Comparison of ENCODE assay signal across 14 cellular contexts in the genomic region with DNA sequence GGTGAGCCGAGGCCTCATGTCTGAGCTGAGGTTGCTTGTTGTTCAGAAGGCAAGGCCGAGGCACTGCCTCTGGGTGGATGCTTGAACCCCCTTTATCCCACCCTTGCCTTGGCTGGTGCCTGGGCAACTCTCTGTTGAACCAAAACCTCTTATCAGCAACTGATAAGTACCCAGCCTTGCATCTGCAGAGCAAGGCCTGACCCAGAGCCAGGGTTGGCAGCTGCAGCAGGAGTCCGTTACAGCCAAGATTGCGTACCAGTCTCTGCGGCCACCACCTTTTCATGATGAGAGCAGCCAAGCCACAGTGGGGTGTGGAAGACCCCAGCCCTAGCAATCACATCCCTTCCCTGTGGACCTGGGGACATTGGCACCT.
DNase-seq lines count a peak whose midpoint lies in the region; ATAC-seq, FAIRE-seq and TF ChIP-seq lines count a peak whose summit lies in the region.
"Had no signal": no experiment of that assay in that cellular context is flagged by ENCODE, and none has a peak within 500 bp of the region (broad histone marks: within the 10 kb centered on the region; RNA-seq: fewer than 3 reads in every experiment).

No MANE protein-coding gene starts in this region.

- H3K27ac Mint-ChIP-seq in central memory CD8-positive, alpha-beta T cell (ENCODE audit: low read depth), result peak overlapping the region; percentile 91
- H3K27ac Mint-ChIP-seq in naive thymus-derived CD8-positive, alpha-beta T cell, result peak overlapping the region; percentile 96 to 100 (median 98)

- FAIRE-seq in GM12891 (lab: Jason Lieb, UNC), result no peak

- peaks cover 0 to 17% (median 0%) of the 10 kb centered on the region in 11 experiments; a peak in 5 of 22 replicates for H4K20me1 ChIP-seq in BLaER1 treated with 17β-estradiol and CSF1 and Interleukin-3, amounts not matched to agents 10 nM and 100 nM
- no peaks in the 10 kb centered on the region for H4K20me1 ChIP-seq in PC-3 (ENCODE audit: low read length)

- H3K4me1 ChIP-seq in BLaER1 treated with 17β-estradiol and CSF1 and Interleukin-3, amounts not matched to agents 10 nM and 100 nM, result peaks cover 49 to 84% (median 74%) of the 10 kb centered on the region in 10 experiments
- no peaks in the 10 kb centered on the region for H3K4me1 ChIP-seq in PC-3 (ENCODE audit: insufficient read depth, low read length)
- H3K4me1 ChIP-seq: BE2C, SJCRH30 had no signal

- H3K4me3 ChIP-seq in BLaER1 treated with 17β-estradiol and CSF1 and Interleukin-3, amounts not matched to agents 10 nM and 100 nM, result peak overlapping the region in 7 of 10 experiments; percentile 43 to 65 (median 49); a peak in 11 of 20 replicates
- H3K4me3 ChIP-seq in PC-3 (ENCODE audit: low read length), result no peak overlapping the region
- H3K4me3 ChIP-seq: SJCRH30 had no signal

- H2AFZ ChIP-seq in PC-3 (ENCODE audit: low read length), result no peak overlapping the region

- H3K4me3 Mint-ChIP-seq in central memory CD8-positive, alpha-beta T cell, result peak overlapping the region; percentile 80
- peak overlapping the region; percentile 82 to 97 (median 92) for H3K4me3 Mint-ChIP-seq in naive thymus-derived CD8-positive, alpha-beta T cell

- ATAC-seq in central memory CD8-positive, alpha-beta T cell (replicated peaks; ENCODE audit: extremely low read depth, poor library complexity, severe bottlenecking), result no peak
- ATAC-seq in naive thymus-derived CD8-positive, alpha-beta T cell, result no peak
- no peak for ATAC-seq in PC-3
- ATAC-seq in GM19452 (IDR thresholded peaks at IDR 0.05; ENCODE audit: unreplicated experiment), result no peak
- no peak for ATAC-seq in HG02588 (IDR thresholded peaks at IDR 0.05; ENCODE audit: unreplicated experiment)

- H3K27ac ChIP-seq in BLaER1 treated with 17β-estradiol and CSF1 and Interleukin-3, amounts not matched to agents 10 nM and 100 nM, result peak overlapping the region in 9 of 11 experiments; percentile 36 to 80 (median 70); a peak in 18 of 22 replicates
- H3K27ac ChIP-seq in KOPT-K1 (ENCODE audit: low read depth, low read length, poor library complexity, severe bottlenecking) (peak overlapping the region; percentile 58), PC-3 (ENCODE audit: low read length) (no peak overlapping the region)
- H3K27ac ChIP-seq: brain microvascular endothelial cell, SJCRH30 had no signal

- no TSS peak for BruUV-seq in PC-3 (replicated peaks; lab: Mats Ljungman, UMichigan)

- no peaks in the 10 kb centered on the region for H3K79me2 ChIP-seq in PC-3 (ENCODE audit: low read length)

- no peak for TF ChIP-seq CTCF in PC-3 (conservative IDR thresholded peaks at IDR 0.05; ENCODE audit: low read depth, low read length)

- no peaks in the 10 kb centered on the region for H3K36me3 ChIP-seq in BLaER1 treated with 17β-estradiol and CSF1 and Interleukin-3, amounts not matched to agents 10 nM and 100 nM
- no peaks in the 10 kb centered on the region for H3K36me3 ChIP-seq in KOPT-K1 (ENCODE audit: insufficient read depth, low read length)
- no peaks in the 10 kb centered on the region for H3K36me3 ChIP-seq in PC-3 (ENCODE audit: low read depth, low read length)
- H3K36me3 ChIP-seq: BE2C, brain microvascular endothelial cell, SJCRH30 had no signal

- no peaks in the 10 kb centered on the region for H3F3A ChIP-seq in PC-3 (ENCODE audit: low read length, unreplicated experiment)

- no peaks in the 10 kb centered on the region for H3K27me3 Mint-ChIP-seq in central memory CD8-positive, alpha-beta T cell
- H3K27me3 Mint-ChIP-seq in naive thymus-derived CD8-positive, alpha-beta T cell, result no peaks in the 10 kb centered on the region

- peak overlapping the region; percentile 90 to 99 (median 95) for H3K4me2 ChIP-seq in BLaER1 treated with 17β-estradiol and CSF1 and Interleukin-3, amounts not matched to agents 10 nM and 100 nM
- H3K4me2 ChIP-seq in PC-3 (ENCODE audit: low read length), result no peak overlapping the region

- POLR2A ChIA-PET in naive thymus-derived CD8-positive, alpha-beta T cell (lab: Charles Lee), result interaction anchor here (1.0 to 10.7 kb wide), 8 partner anchors 8 to 193 kb away, joined by 3 to 264 read pairs (median 5); no protein-coding TSS in a partner anchor
- POLR2A ChIA-PET in PC-3 (lab: Charles Lee; ENCODE audit: unreplicated experiment), result no interaction called here

- intact Hi-C loops in PC-3 (cut with micrococcal nuclease), result no loop called here

- no peaks in the 10 kb centered on the region for H3K9me2 ChIP-seq in PC-3 (replicated peaks; ENCODE audit: low read length)

- peaks cover 0 to 10% (median 0%) of the 10 kb centered on the region in 11 experiments; a peak in 2 of 22 replicates for H3K27me3 ChIP-seq in BLaER1 treated with 17β-estradiol and CSF1 and Interleukin-3, amounts not matched to agents 10 nM and 100 nM
- H3K27me3 ChIP-seq in PC-3 (ENCODE audit: low read length), result no peaks in the 10 kb centered on the region
- H3K27me3 ChIP-seq: BE2C, brain microvascular endothelial cell, neutrophil had no signal

- H3K9me3 Mint-ChIP-seq in central memory CD8-positive, alpha-beta T cell, result no peaks in the 10 kb centered on the region
- H3K9me3 Mint-ChIP-seq in naive thymus-derived CD8-positive, alpha-beta T cell, result no peaks in the 10 kb centered on the region

- DNase-seq in central memory CD8-positive, alpha-beta T cell (ENCODE audit: low spot score in 2 of 2), result no peak
- no peak for DNase-seq in naive thymus-derived CD8-positive, alpha-beta T cell
- DNase-seq in PC-3, result no peak
- DNase-seq in GM12891 (ENCODE audit: insufficient read length, low spot score), result no peak
- DNase-seq: BE2C, brain microvascular endothelial cell, GF-D8, NCI-H446 treated with DMSO at 0.1 percent for 48 hours, SJCRH30 had no signal

- H3K9me3 ChIP-seq in BLaER1 treated with 17β-estradiol and CSF1 and Interleukin-3, amounts not matched to agents 10 nM and 100 nM (replicated peaks in 1 of 11), result no peaks in the 10 kb centered on the region
- H3K9me3 ChIP-seq in KOPT-K1 (ENCODE audit: insufficient read depth, low read length, poor library complexity, severe bottlenecking), result no peaks in the 10 kb centered on the region
- H3K9me3 ChIP-seq in PC-3 (ENCODE audit: low read length), result no peaks in the 10 kb centered on the region
- H3K9me3 ChIP-seq: BE2C, neutrophil, SJCRH30 had no signal

- H3K9ac ChIP-seq in BLaER1 treated with 17β-estradiol and CSF1 and Interleukin-3, amounts not matched to agents 10 nM and 100 nM, result peak overlapping the region in 8 of 11 experiments; percentile 59 to 73 (median 69); a peak in 16 of 22 replicates
- H3K9ac ChIP-seq in PC-3 (ENCODE audit: low read length), result no peak overlapping the region

- H3K36me3 Mint-ChIP-seq in central memory CD8-positive, alpha-beta T cell (ENCODE audit: insufficient read depth), result peaks cover 24% of the 10 kb centered on the region
- no peaks in the 10 kb centered on the region for H3K36me3 Mint-ChIP-seq in naive thymus-derived CD8-positive, alpha-beta T cell

- peaks cover 63% of the 10 kb centered on the region for H3K4me1 Mint-ChIP-seq in central memory CD8-positive, alpha-beta T cell
- peaks cover 39 to 89% (median 77%) of the 10 kb centered on the region in 4 donors for H3K4me1 Mint-ChIP-seq in naive thymus-derived CD8-positive, alpha-beta T cell

- CTCF ChIA-PET in PC-3 (lab: Charles Lee), result interaction anchor here (0.6 kb wide), 1 partner anchor 809 kb away, joined by 11 read pairs; no protein-coding TSS in a partner anchor

- no peak for TF ChIP-seq POLR2A in GM12891 (IDR thresholded peaks at IDR 0.05; ENCODE audit: low read depth, low read length)

TF ChIP-seq in GM12891, 5 proteins besides CTCF, POLR2A, EP300 and RAD21:
- TF ChIP-seq TAF1 (IDR thresholded peaks at IDR 0.05; ENCODE audit: low read depth, low read length) (no peak), POLR2AphosphoS5 (IDR thresholded peaks at IDR 0.05; ENCODE audit: low read depth, low read length) (no peak), PAX5 (IDR thresholded peaks at IDR 0.05; ENCODE audit: insufficient read depth, low read length, severe bottlenecking) (no peak), POU2F2 (IDR thresholded peaks at IDR 0.05; ENCODE audit: low read depth, low read length) (no peak), SPI1 (IDR thresholded peaks at IDR 0.05; ENCODE audit: low read depth, low read length) (no peak)
